In the genomic region with DNA sequence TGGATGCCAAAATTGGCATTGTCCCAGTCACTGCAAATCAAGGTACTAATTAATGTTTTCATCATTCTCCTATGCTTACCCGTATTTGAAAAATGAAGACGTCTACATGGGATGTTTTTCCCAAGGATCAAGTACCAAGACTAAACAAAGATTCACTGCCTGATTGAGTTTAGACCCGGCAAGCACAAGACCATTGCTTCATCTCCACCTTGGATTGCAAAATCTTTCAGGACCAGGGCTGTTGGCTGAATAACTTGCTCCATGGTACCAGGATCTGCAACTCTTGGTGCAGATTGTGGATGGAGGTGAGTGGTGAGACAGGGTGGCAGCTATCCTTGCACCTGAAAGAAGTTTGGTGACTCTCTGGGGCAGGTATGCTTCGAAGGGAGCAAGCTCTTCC, we compare ENCODE assay signal across 1 cellular context.
TF ChIP-seq lines count a peak whose summit lies in the region.

No MANE protein-coding gene starts in this region.

TF ChIP-seq in H1, 55 proteins besides CTCF, POLR2A, EP300 and RAD21:
- no peak for TF ChIP-seq NRF1 (IDR thresholded peaks at IDR 0.05; ENCODE audit: low read depth, low read length)
- no peak for TF ChIP-seq CHD1 (IDR thresholded peaks at IDR 0.05; ENCODE audit: low read depth, low read length)
TF ChIP-seq in H1: peak in this region for 0.
